25 cellular contexts compared by ENCODE assay signal in the genomic region with DNA sequence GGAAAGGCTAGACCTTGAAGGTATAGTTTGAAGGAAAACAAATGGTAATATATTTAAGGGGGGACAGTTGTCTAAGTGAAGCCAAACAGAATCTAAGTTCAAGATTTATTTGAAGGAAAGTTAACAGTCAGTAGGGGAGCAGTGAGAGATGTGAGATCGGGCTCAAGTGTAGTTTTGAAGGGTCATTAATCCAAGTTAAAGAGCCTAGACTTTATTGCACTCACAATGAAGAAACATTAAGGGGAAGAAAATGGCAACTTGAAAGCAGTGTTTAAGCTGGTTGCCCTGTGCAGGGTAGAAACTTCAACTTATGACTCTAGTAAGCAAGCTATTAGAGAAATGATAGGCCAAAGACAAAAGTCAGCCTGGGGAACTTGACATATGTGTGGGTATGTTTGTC.
"Had no signal": no experiment of that assay in that cellular context is flagged by ENCODE, and none has a peak within 500 bp of the region (broad histone marks: within the 10 kb centered on the region; RNA-seq: fewer than 3 reads in every experiment).

No MANE protein-coding gene starts in this region.

- H3K4me3 ChIP-seq: hepatocyte, left ventricle myocardium inferior, lung, mucosa of descending colon, pancreas, prostate gland, sigmoid colon, spleen, suprapubic skin, thoracic aorta, tibial artery, upper lobe of right lung had no signal

- H3K27me3 ChIP-seq: hepatocyte, pancreas, sigmoid colon, spleen, suprapubic skin, tibial artery, upper lobe of right lung had no signal

- DNase-seq: islet precursor cell; left ventricle myocardium inferior; mesendoderm; midbrain; mucosa of descending colon; naive thymus-derived CD4-positive, alpha-beta T cell; nucleus accumbens; pancreas; posterior cingulate gyrus; retina; right cardiac atrium; sigmoid colon; small intestine; spleen; stimulated activated CD4-positive, alpha-beta T cell treated with anti-CD3 and anti-CD28 coated beads, Interleukin-4, amount 100 ng/mL, for 24 hours; stimulated activated naive CD4-positive, alpha-beta T cell; tibial artery; upper lobe of right lung had no signal

- ATAC-seq: mucosa of descending colon; naive thymus-derived CD4-positive, alpha-beta T cell; natural killer cell treated with Interleukin-12 subunit alpha and Interleukin-12 subunit beta and Interleukin-15 and Interleukin-18, amount 100 ng/mL, for 72 hours; pancreas; right cardiac atrium; stimulated activated effector memory CD8-positive, alpha-beta T cell treated with anti-CD3 and anti-CD28 coated beads, Interleukin-12 subunit alpha, Interleukin-12 subunit beta, amount 100 ng/mL, for 72 hours; upper lobe of right lung had no signal

- H3K4me2 ChIP-seq: hepatocyte had no signal

- H3K36me3 ChIP-seq: left ventricle myocardium inferior, pancreas, prostate gland, sigmoid colon, spleen, suprapubic skin, thoracic aorta, tibial artery, upper lobe of right lung had no signal

- H3K9me3 ChIP-seq: mucosa of descending colon, pancreas, prostate gland, sigmoid colon, suprapubic skin, thoracic aorta, tibial artery, upper lobe of right lung had no signal

- H2AFZ ChIP-seq: hepatocyte had no signal

- H3K79me2 ChIP-seq: hepatocyte had no signal

- H3K27ac ChIP-seq: hepatocyte, left ventricle myocardium inferior, pancreas, prostate gland, sigmoid colon, spleen, suprapubic skin, thoracic aorta, tibial artery, upper lobe of right lung had no signal

- H3K4me1 ChIP-seq: left ventricle myocardium inferior, pancreas, prostate gland, sigmoid colon, spleen, suprapubic skin, tibial artery, upper lobe of right lung had no signal
